In the genomic region with DNA sequence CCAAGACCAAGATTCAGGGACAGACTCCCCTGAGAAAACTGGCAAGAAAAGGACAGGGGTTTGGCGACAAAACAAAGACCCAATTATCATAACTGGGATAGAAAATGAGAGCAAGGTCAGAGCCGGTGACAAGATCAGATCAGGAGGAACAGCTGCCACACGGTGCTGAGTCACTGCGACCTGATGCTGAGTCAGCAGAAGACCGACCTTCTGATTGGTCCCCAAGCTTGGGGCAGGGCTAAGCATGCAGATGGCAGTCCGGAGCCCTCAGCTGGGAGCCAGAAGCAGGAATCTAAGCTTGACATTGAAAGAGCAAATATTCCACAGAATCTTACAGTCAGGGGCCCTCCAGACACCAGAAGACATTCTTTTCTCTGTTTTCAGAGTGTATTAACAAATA, we compare ENCODE assay signal across 1 cellular context.
A peak's percentile ranks its signal among the peaks of the same experiment; 100 is the strongest.
TF ChIP-seq lines count a peak whose summit lies in the region.

No MANE protein-coding gene starts in this region.

TF ChIP-seq in HepG2, 621 proteins besides CTCF, POLR2A, EP300 and RAD21 (continued from another document and continues in another):
- TF ChIP-seq, protein P1, sequence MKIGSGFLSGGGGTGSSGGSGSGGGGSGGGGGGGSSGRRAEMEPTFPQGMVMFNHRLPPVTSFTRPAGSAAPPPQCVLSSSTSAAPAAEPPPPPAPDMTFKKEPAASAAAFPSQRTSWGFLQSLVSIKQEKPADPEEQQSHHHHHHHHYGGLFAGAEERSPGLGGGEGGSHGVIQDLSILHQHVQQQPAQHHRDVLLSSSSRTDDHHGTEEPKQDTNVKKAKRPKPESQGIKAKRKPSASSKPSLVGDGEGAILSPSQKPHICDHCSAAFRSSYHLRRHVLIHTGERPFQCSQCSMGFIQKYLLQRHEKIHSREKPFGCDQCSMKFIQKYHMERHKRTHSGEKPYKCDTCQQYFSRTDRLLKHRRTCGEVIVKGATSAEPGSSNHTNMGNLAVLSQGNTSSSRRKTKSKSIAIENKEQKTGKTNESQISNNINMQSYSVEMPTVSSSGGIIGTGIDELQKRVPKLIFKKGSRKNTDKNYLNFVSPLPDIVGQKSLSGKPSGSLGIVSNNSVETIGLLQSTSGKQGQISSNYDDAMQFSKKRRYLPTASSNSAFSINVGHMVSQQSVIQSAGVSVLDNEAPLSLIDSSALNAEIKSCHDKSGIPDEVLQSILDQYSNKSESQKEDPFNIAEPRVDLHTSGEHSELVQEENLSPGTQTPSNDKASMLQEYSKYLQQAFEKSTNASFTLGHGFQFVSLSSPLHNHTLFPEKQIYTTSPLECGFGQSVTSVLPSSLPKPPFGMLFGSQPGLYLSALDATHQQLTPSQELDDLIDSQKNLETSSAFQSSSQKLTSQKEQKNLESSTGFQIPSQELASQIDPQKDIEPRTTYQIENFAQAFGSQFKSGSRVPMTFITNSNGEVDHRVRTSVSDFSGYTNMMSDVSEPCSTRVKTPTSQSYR (CRISPR knock-in tag; IDR thresholded peaks at IDR 0.05; ENCODE audit: borderline replicate concordance): no peak
- TF ChIP-seq TCF12 (IDR thresholded peaks at IDR 0.05): no peak
- TF ChIP-seq TCF12 (CRISPR knock-in tag; IDR thresholded peaks at IDR 0.05): no peak
- TF ChIP-seq, protein P2, sequence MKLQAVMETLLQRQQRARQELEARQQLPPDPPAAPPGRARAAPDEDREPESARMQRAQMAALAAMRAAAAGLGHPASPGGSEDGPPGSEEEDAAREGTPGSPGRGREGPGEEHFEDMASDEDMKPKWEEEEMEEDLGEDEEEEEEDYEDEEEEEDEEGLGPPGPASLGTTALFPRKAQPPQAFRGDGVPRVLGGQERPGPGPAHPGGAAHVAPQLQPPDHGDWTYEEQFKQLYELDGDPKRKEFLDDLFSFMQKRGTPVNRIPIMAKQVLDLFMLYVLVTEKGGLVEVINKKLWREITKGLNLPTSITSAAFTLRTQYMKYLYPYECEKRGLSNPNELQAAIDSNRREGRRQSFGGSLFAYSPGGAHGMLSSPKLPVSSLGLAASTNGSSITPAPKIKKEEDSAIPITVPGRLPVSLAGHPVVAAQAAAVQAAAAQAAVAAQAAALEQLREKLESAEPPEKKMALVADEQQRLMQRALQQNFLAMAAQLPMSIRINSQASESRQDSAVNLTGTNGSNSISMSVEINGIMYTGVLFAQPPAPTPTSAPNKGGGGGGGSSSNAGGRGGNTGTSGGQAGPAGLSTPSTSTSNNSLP (IDR thresholded peaks at IDR 0.05; ENCODE audit: low read depth, low read length): no peak
- peak; percentile 63; the same call in 1 of the 2 replicates for TF ChIP-seq SALL1 (CRISPR knock-in tag; IDR thresholded peaks at IDR 0.05)
- no peak for TF ChIP-seq ZNF543 (CRISPR knock-in tag; IDR thresholded peaks at IDR 0.05)
- no peak for TF ChIP-seq MTF1 (CRISPR knock-in tag; IDR thresholded peaks at IDR 0.05)
- no peak for TF ChIP-seq GTF3A (CRISPR knock-in tag; conservative IDR thresholded peaks at IDR 0.05)
- TF ChIP-seq MAF1 (CRISPR knock-in tag; IDR thresholded peaks at IDR 0.05; ENCODE audit: borderline replicate concordance): no peak
- no peak for TF ChIP-seq ZNF138 (CRISPR knock-in tag; IDR thresholded peaks at IDR 0.05; ENCODE audit: low read depth)
- no peak for TF ChIP-seq XBP1 (CRISPR knock-in tag; IDR thresholded peaks at IDR 0.05)
- TF ChIP-seq ZMYM2 (CRISPR knock-in tag; IDR thresholded peaks at IDR 0.05): no peak
- TF ChIP-seq ZNF552 (CRISPR knock-in tag; IDR thresholded peaks at IDR 0.05; ENCODE audit: borderline replicate concordance): no peak
- TF ChIP-seq ELF3 (CRISPR knock-in tag; IDR thresholded peaks at IDR 0.05): no peak
- no peak for TF ChIP-seq ONECUT2 (CRISPR knock-in tag; IDR thresholded peaks at IDR 0.05)
- peak; percentile 67; the same call in 1 of the 2 replicates for TF ChIP-seq ZNF335 (CRISPR knock-in tag; IDR thresholded peaks at IDR 0.05)
- no peak for TF ChIP-seq ZNF451 (CRISPR knock-in tag; IDR thresholded peaks at IDR 0.05)
- no peak for TF ChIP-seq ZNF292 (CRISPR knock-in tag; IDR thresholded peaks at IDR 0.05; ENCODE audit: borderline replicate concordance, low read depth)
- TF ChIP-seq ZNF232 (CRISPR knock-in tag; IDR thresholded peaks at IDR 0.05; ENCODE audit: borderline replicate concordance): no peak
- TF ChIP-seq ERF (CRISPR knock-in tag; IDR thresholded peaks at IDR 0.05): peak; percentile 32; the same call in 1 of the 2 replicates
- no peak for TF ChIP-seq CHD4 (IDR thresholded peaks at IDR 0.05; ENCODE audit: borderline replicate concordance, low read length)
- TF ChIP-seq, protein P3, sequence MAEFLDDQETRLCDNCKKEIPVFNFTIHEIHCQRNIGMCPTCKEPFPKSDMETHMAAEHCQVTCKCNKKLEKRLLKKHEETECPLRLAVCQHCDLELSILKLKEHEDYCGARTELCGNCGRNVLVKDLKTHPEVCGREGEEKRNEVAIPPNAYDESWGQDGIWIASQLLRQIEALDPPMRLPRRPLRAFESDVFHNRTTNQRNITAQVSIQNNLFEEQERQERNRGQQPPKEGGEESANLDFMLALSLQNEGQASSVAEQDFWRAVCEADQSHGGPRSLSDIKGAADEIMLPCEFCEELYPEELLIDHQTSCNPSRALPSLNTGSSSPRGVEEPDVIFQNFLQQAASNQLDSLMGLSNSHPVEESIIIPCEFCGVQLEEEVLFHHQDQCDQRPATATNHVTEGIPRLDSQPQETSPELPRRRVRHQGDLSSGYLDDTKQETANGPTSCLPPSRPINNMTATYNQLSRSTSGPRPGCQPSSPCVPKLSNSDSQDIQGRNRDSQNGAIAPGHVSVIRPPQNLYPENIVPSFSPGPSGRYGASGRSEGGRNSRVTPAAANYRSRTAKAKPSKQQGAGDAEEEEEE (CRISPR knock-in tag; IDR thresholded peaks at IDR 0.05; ENCODE audit: borderline replicate concordance): no peak
- TF ChIP-seq ZNF160 (CRISPR knock-in tag; IDR thresholded peaks at IDR 0.05): no peak
- TF ChIP-seq ZNF30 (CRISPR knock-in tag; IDR thresholded peaks at IDR 0.05): no peak
- peak; percentile 12 for TF ChIP-seq TEAD3 (CRISPR knock-in tag; optimal IDR thresholded peaks at IDR 0.05; ENCODE audit: borderline replicate concordance)
- TF ChIP-seq, protein P4, sequence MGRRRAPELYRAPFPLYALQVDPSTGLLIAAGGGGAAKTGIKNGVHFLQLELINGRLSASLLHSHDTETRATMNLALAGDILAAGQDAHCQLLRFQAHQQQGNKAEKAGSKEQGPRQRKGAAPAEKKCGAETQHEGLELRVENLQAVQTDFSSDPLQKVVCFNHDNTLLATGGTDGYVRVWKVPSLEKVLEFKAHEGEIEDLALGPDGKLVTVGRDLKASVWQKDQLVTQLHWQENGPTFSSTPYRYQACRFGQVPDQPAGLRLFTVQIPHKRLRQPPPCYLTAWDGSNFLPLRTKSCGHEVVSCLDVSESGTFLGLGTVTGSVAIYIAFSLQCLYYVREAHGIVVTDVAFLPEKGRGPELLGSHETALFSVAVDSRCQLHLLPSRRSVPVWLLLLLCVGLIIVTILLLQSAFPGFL (CRISPR knock-in tag; IDR thresholded peaks at IDR 0.05): no peak
- TF ChIP-seq, protein P5, sequence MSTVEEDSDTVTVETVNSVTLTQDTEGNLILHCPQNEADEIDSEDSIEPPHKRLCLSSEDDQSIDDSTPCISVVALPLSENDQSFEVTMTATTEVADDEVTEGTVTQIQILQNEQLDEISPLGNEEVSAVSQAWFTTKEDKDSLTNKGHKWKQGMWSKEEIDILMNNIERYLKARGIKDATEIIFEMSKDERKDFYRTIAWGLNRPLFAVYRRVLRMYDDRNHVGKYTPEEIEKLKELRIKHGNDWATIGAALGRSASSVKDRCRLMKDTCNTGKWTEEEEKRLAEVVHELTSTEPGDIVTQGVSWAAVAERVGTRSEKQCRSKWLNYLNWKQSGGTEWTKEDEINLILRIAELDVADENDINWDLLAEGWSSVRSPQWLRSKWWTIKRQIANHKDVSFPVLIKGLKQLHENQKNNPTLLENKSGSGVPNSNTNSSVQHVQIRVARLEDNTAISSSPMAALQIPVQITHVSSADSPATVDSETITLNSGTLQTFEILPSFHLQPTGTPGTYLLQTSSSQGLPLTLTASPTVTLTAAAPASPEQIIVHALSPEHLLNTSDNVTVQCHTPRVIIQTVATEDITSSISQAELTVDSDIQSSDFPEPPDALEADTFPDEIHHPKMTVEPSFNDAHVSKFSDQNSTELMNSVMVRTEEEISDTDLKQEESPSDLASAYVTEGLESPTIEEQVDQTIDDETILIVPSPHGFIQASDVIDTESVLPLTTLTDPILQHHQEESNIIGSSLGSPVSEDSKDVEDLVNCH (CRISPR knock-in tag; IDR thresholded peaks at IDR 0.05): no peak
- peak; percentile 73 for TF ChIP-seq NFYB (CRISPR knock-in tag; IDR thresholded peaks at IDR 0.05)
- no peak for TF ChIP-seq FOXA3 (CRISPR knock-in tag; IDR thresholded peaks at IDR 0.05)
- peak; percentile 45; the same call in 1 of the 2 replicates for TF ChIP-seq SIN3A (IDR thresholded peaks at IDR 0.05; ENCODE audit: borderline replicate concordance, low read depth, low read length)
- TF ChIP-seq GLI4 (CRISPR knock-in tag; IDR thresholded peaks at IDR 0.05; ENCODE audit: borderline replicate concordance): no peak
- peak; percentile 13; the same call in 1 of the 2 replicates for TF ChIP-seq HDAC2 (CRISPR knock-in tag; IDR thresholded peaks at IDR 0.05)
- TF ChIP-seq, protein P6, sequence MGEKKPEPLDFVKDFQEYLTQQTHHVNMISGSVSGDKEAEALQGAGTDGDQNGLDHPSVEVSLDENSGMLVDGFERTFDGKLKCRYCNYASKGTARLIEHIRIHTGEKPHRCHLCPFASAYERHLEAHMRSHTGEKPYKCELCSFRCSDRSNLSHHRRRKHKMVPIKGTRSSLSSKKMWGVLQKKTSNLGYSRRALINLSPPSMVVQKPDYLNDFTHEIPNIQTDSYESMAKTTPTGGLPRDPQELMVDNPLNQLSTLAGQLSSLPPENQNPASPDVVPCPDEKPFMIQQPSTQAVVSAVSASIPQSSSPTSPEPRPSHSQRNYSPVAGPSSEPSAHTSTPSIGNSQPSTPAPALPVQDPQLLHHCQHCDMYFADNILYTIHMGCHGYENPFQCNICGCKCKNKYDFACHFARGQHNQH (CRISPR knock-in tag; IDR thresholded peaks at IDR 0.05): 0 out of 2 replicates have a peak, but pooled peaks have one; percentile 44
- TF ChIP-seq, protein P7, sequence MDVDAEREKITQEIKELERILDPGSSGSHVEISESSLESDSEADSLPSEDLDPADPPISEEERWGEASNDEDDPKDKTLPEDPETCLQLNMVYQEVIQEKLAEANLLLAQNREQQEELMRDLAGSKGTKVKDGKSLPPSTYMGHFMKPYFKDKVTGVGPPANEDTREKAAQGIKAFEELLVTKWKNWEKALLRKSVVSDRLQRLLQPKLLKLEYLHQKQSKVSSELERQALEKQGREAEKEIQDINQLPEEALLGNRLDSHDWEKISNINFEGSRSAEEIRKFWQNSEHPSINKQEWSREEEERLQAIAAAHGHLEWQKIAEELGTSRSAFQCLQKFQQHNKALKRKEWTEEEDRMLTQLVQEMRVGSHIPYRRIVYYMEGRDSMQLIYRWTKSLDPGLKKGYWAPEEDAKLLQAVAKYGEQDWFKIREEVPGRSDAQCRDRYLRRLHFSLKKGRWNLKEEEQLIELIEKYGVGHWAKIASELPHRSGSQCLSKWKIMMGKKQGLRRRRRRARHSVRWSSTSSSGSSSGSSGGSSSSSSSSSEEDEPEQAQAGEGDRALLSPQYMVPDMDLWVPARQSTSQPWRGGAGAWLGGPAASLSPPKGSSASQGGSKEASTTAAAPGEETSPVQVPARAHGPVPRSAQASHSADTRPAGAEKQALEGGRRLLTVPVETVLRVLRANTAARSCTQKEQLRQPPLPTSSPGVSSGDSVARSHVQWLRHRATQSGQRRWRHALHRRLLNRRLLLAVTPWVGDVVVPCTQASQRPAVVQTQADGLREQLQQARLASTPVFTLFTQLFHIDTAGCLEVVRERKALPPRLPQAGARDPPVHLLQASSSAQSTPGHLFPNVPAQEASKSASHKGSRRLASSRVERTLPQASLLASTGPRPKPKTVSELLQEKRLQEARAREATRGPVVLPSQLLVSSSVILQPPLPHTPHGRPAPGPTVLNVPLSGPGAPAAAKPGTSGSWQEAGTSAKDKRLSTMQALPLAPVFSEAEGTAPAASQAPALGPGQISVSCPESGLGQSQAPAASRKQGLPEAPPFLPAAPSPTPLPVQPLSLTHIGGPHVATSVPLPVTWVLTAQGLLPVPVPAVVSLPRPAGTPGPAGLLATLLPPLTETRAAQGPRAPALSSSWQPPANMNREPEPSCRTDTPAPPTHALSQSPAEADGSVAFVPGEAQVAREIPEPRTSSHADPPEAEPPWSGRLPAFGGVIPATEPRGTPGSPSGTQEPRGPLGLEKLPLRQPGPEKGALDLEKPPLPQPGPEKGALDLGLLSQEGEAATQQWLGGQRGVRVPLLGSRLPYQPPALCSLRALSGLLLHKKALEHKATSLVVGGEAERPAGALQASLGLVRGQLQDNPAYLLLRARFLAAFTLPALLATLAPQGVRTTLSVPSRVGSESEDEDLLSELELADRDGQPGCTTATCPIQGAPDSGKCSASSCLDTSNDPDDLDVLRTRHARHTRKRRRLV (CRISPR knock-in tag; IDR thresholded peaks at IDR 0.05): no peak
- TF ChIP-seq IRF2 (CRISPR knock-in tag; IDR thresholded peaks at IDR 0.05): no peak
- no peak for TF ChIP-seq PTBP1 (IDR thresholded peaks at IDR 0.05; ENCODE audit: low read depth, low read length, poor library complexity, severe bottlenecking)
- no peak for TF ChIP-seq ZC3H4 (CRISPR knock-in tag; IDR thresholded peaks at IDR 0.05; ENCODE audit: borderline replicate concordance)
- no peak for TF ChIP-seq ZNF383 (CRISPR knock-in tag; IDR thresholded peaks at IDR 0.05; ENCODE audit: borderline replicate concordance)
- no peak for TF ChIP-seq ZNF792 (CRISPR knock-in tag; IDR thresholded peaks at IDR 0.05)
- no peak for TF ChIP-seq ZFP1 (CRISPR knock-in tag; IDR thresholded peaks at IDR 0.05)
- TF ChIP-seq REPIN1 (CRISPR knock-in tag; IDR thresholded peaks at IDR 0.05; ENCODE audit: borderline replicate concordance, low read depth): no peak
- no peak for TF ChIP-seq ZNF441 (CRISPR knock-in tag; IDR thresholded peaks at IDR 0.05; ENCODE audit: borderline replicate concordance)
- TF ChIP-seq, protein P8, sequence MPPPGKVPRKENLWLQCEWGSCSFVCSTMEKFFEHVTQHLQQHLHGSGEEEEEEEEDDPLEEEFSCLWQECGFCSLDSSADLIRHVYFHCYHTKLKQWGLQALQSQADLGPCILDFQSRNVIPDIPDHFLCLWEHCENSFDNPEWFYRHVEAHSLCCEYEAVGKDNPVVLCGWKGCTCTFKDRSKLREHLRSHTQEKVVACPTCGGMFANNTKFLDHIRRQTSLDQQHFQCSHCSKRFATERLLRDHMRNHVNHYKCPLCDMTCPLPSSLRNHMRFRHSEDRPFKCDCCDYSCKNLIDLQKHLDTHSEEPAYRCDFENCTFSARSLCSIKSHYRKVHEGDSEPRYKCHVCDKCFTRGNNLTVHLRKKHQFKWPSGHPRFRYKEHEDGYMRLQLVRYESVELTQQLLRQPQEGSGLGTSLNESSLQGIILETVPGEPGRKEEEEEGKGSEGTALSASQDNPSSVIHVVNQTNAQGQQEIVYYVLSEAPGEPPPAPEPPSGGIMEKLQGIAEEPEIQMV (CRISPR knock-in tag; IDR thresholded peaks at IDR 0.05; ENCODE audit: low read depth): no peak
- TF ChIP-seq ZZZ3 (CRISPR knock-in tag; IDR thresholded peaks at IDR 0.05; ENCODE audit: borderline replicate concordance): no peak
- peak; percentile 19; the same call in 1 of the 2 replicates for TF ChIP-seq GABPB1 (CRISPR knock-in tag; IDR thresholded peaks at IDR 0.05)
- TF ChIP-seq FOXJ3 (CRISPR knock-in tag; IDR thresholded peaks at IDR 0.05; ENCODE audit: borderline replicate concordance): no peak
- TF ChIP-seq WIZ (CRISPR knock-in tag; IDR thresholded peaks at IDR 0.05): no peak
- TF ChIP-seq ASH2L (IDR thresholded peaks at IDR 0.05; ENCODE audit: insufficient read length, low read depth, low read length): no peak
- TF ChIP-seq ZNF567 (CRISPR knock-in tag; IDR thresholded peaks at IDR 0.05; ENCODE audit: borderline replicate concordance): no peak
